ENCODE assay signal across 9 cellular contexts in the genomic region with DNA sequence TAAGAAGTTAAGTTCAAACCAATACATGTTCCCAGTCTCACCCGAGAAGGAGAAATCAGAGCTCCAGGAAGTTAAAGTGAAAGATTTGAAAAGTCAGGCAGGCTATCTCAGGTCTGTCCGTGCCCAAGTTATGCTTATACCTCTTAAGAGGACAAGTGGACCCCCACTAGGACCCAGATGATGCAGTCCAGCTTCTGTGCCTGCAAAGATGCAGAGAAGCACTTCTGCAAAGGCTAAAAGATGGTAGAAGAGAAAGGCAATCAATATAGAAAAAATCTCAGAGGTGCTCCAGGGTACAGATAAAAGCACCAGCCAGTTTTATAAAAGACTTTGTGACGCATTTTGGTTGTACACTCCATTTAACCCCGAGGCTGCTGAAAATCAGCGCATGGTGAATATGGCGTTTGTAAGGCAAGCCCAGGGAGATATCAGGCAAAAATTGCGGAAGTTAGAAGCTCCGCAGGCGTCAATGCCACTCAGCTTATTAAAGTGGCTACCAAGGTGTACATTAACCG. TPM values are rescaled to one million over a fixed set of nuclear protein-coding genes. Genes with fewer than 3 reads are reported as not detected.
A peak's percentile ranks its signal among the peaks of the same experiment; 100 is the strongest.
DNase-seq lines count a peak whose midpoint lies in the region; ATAC-seq and TF ChIP-seq lines count a peak whose summit lies in the region.
"Had no signal": no experiment of that assay in that cellular context is flagged by ENCODE, and none has a peak within 500 bp of the region (broad histone marks: within the 10 kb centered on the region; RNA-seq: fewer than 3 reads in every experiment).

No MANE protein-coding gene starts in this region.

- no peaks in the 10 kb centered on the region for H3K36me3 ChIP-seq in naive thymus-derived CD4-positive, alpha-beta T cell (ENCODE audit: control insufficient read depth in 2 of 3, insufficient read depth in 3 of 3, low read length in 3 of 3)

- peak; percentile 12 for DNase-seq in activated CD4-positive, alpha-beta T cell treated with anti-CD3 and anti-CD28 coated beads for 48 hours
- DNase-seq in activated CD4-positive, alpha-beta T cell treated with anti-CD3 and anti-CD28 coated beads for 4 hours: no peak
- DNase-seq in M059J (ENCODE audit: low read depth) (peak; percentile 50), epithelial cell of proximal tubule (ENCODE audit: low read depth) (no peak), NCI-H510A treated with DMSO at 0.1 percent for 48 hours (lab: John Stamatoyannopoulos, UW) (no peak), HCEC 1CT (no peak)
- DNase-seq in naive thymus-derived CD4-positive, alpha-beta T cell: peak in 7 of 9 donors; percentile 34 to 59 (median 43)
- DNase-seq in activated T-cell treated with anti-CD3 and anti-CD28 coated beads, Interleukin-2, amount 50 U/mL, for 1 hour: no peak
- DNase-seq: DND-41 had no signal

- TF ChIP-seq CTCF in epithelial cell of proximal tubule (conservative IDR thresholded peaks at IDR 0.05; ENCODE audit: low read depth, low read length): no peak

- no peaks in the 10 kb centered on the region for H3K27me3 Mint-ChIP-seq in naive thymus-derived CD4-positive, alpha-beta T cell

- CTCF ChIA-PET in naive thymus-derived CD4-positive, alpha-beta T cell (lab: Charles Lee): interaction anchor here (1.9 to 3.1 kb wide), 2 partner anchors 11 to 192 kb away, joined by 6 to 24 read pairs; a partner anchor contains a TSS

- intact Hi-C loops in naive thymus-derived CD4-positive, alpha-beta T cell (cut with micrococcal nuclease): loop anchor here (1.0 to 10.0 kb wide), 5 partner anchors 11 to 691 kb away; a partner anchor contains a TSS

- H3K27me3 ChIP-seq in naive thymus-derived CD4-positive, alpha-beta T cell (ENCODE audit: control insufficient read depth in 2 of 2, insufficient read depth in 2 of 2, low read length in 2 of 2): no peaks in the 10 kb centered on the region

- peaks cover 5 to 18% of the 10 kb centered on the region in 2 donors for H3K4me1 ChIP-seq in naive thymus-derived CD4-positive, alpha-beta T cell (ENCODE audit: control insufficient read depth in 2 of 2, insufficient read depth in 2 of 2, low read length in 2 of 2)

- no peak overlapping the region for H3K27ac Mint-ChIP-seq in naive thymus-derived CD4-positive, alpha-beta T cell

- peak overlapping the region; percentile 61 for H3K27ac ChIP-seq in naive thymus-derived CD4-positive, alpha-beta T cell (ENCODE audit: low read depth, low read length)

- H3K9me3 ChIP-seq in naive thymus-derived CD4-positive, alpha-beta T cell (ENCODE audit: control insufficient read depth in 2 of 3, low read length in 3 of 3): no peaks in the 10 kb centered on the region

- H3K4me3 Mint-ChIP-seq in naive thymus-derived CD4-positive, alpha-beta T cell: no peak overlapping the region

- peak overlapping the region; percentile 44 for H3K4me3 ChIP-seq in epithelial cell of proximal tubule (ENCODE audit: low read depth, low read length)
- peak overlapping the region; percentile 82 for H3K4me3 ChIP-seq in naive thymus-derived CD4-positive, alpha-beta T cell (ENCODE audit: low read length)

- no peaks in the 10 kb centered on the region for H3K9me3 Mint-ChIP-seq in naive thymus-derived CD4-positive, alpha-beta T cell

- no peaks in the 10 kb centered on the region for H3K36me3 Mint-ChIP-seq in naive thymus-derived CD4-positive, alpha-beta T cell

- peaks cover 0 to 3% (median 0%) of the 10 kb centered on the region in 7 donors for H3K4me1 Mint-ChIP-seq in naive thymus-derived CD4-positive, alpha-beta T cell

- peak; percentile 75 for ATAC-seq in naive thymus-derived CD4-positive, alpha-beta T cell

- POLR2A ChIA-PET in naive thymus-derived CD4-positive, alpha-beta T cell (lab: Charles Lee): interaction anchor here (1.0 to 2.6 kb wide), 6 partner anchors 9 to 258 kb away, joined by 3 to 10 read pairs (median 4); a partner anchor contains a TSS

RNA-seq across cellular contexts. Expression of a gene that starts 9.9 kb away (rescaled TPM):
- not detected in 2 replicates for total RNA-seq in M059J (2014; rRNA removed; shearing (Covaris generic))
- total RNA-seq in epithelial cell of proximal tubule: not detected in 2 replicates
- total RNA-seq in naive thymus-derived CD4-positive, alpha-beta T cell: not detected
- polyA plus RNA-seq in naive thymus-derived CD4-positive, alpha-beta T cell: under 1 TPM in 1 of 2 donors, not detected in 1; 0.08 TPM

RNA-seq across cellular contexts. Expression of a gene that starts 29.1 kb away (rescaled TPM):
- 0.15 and 0.20 TPM in 2 replicates for total RNA-seq in M059J (2014; rRNA removed; shearing (Covaris generic))
- 3.8 and 3.9 TPM in 2 replicates for total RNA-seq in epithelial cell of proximal tubule
- total RNA-seq in naive thymus-derived CD4-positive, alpha-beta T cell: 1 to 10 TPM; 2.5 to 9.1 (median 2.9) TPM
- polyA plus RNA-seq in naive thymus-derived CD4-positive, alpha-beta T cell: 1 to 10 TPM; 2.5 to 3.0 TPM

Comparison
In these comparisons a context has a peak if more than half of its experiments do, and no peak if none do; other contexts are left out.
1. DNase-seq: peak in activated CD4-positive, alpha-beta T cell treated with anti-CD3 and anti-CD28 coated beads for 48 hours (single experiment), M059J (single experiment) and naive thymus-derived CD4-positive, alpha-beta T cell (7 of 9); none in activated CD4-positive, alpha-beta T cell treated with anti-CD3 and anti-CD28 coated beads for 4 hours (0 of 2), epithelial cell of proximal tubule (single experiment), NCI-H510A treated with DMSO at 0.1 percent for 48 hours (single experiment), HCEC 1CT (single experiment) and activated T-cell treated with anti-CD3 and anti-CD28 coated beads, Interleukin-2, amount 50 U/mL, for 1 hour (single experiment).